16 cellular contexts compared by ENCODE assay signal in the genomic region with DNA sequence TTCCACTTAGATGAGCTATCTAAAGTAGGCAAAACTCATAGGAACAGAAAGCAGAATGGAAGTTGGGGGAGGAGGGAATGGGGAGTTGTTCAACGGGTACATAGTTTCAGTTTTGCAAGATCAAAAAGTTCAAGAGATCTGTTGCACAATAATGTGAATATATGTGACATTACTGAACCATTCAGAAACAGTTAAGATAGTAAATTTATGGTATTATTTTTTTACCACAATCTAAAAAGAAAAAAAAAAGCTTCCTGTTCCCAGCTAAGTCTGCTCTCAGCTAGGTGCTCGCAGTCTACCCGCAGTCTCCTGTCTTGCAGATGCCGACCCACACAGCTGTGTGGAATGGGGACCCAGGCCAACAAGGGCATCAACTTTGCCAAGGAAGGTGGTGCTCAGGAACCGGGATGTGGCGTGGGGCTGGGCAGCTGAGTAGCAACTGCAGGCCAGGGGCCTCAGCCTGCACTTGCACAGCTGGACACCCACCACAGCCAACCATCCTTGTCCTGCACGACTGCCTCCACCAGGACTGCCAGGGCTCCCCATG. TPM values are rescaled to one million over a fixed set of nuclear protein-coding genes. Genes with fewer than 3 reads are reported as not detected.
DNase-seq lines count a peak whose midpoint lies in the region; ATAC-seq and TF ChIP-seq lines count a peak whose summit lies in the region.
"Had no signal": no experiment of that assay in that cellular context is flagged by ENCODE, and none has a peak within 500 bp of the region (broad histone marks: within the 10 kb centered on the region; RNA-seq: fewer than 3 reads in every experiment).

No MANE protein-coding gene starts in this region.

- ATAC-seq in left ventricle myocardium superior, result no peak
- no peak for ATAC-seq in HG02981 (IDR thresholded peaks at IDR 0.05; ENCODE audit: unreplicated experiment)
- ATAC-seq: SK-N-SH treated with all-trans-retinoic acid at 6 μM for 48 hours had no signal

- peak; percentile 18 for DNase-seq in stimulated activated CD4-positive, alpha-beta T cell treated with anti-CD3 and anti-CD28 coated beads, Interleukin-15, amount 100 ng/mL, for 24 hours
- no peak for DNase-seq in stimulated activated CD4-positive, alpha-beta T cell treated with anti-CD3 and anti-CD28 coated beads, Interleukin-12 subunit alpha, Interleukin-12 subunit beta, amount 100 ng/mL, for 4 hours
- DNase-seq in activated CD4-positive, alpha-beta memory T cell treated with anti-CD3 and anti-CD28 coated beads for 36 hours, result no peak
- DNase-seq in fibroblast of villous mesenchyme (ENCODE audit: low read depth) (peak; percentile 72), GOT3 (lab: John Stamatoyannopoulos, UW) (no peak), left ventricle myocardium superior (no peak), NCI-H524 treated with DMSO at 0.1 percent for 48 hours (lab: John Stamatoyannopoulos, UW) (no peak)
- DNase-seq: BE2C; brain microvascular endothelial cell; MG63; NCI-H510A; ovary; stimulated activated CD4-positive, alpha-beta T cell treated with anti-CD3 and anti-CD28 coated beads, Interleukin-1b, Interleukin-23, amount 100 ng/mL, for 48 hours had no signal

- TF ChIP-seq CTCF in fibroblast of villous mesenchyme (IDR thresholded peaks at IDR 0.05; ENCODE audit: insufficient read depth, low read depth, low read length), result no peak

- H3K27ac Mint-ChIP-seq in activated CD4-positive, alpha-beta memory T cell treated with anti-CD3 and anti-CD28 coated beads for 36 hours, result no peak overlapping the region

- H3K9me3 Mint-ChIP-seq in activated CD4-positive, alpha-beta memory T cell treated with anti-CD3 and anti-CD28 coated beads for 36 hours, result no peaks in the 10 kb centered on the region

- POLR2A ChIA-PET in activated CD4-positive, alpha-beta memory T cell treated with anti-CD3 and anti-CD28 coated beads for 36 hours (lab: Charles Lee), result interaction anchor here (0.9 kb wide), 2 partner anchors 32 to 34 kb away, joined by 3 to 4 read pairs; no protein-coding TSS in a partner anchor

- peak overlapping the region; percentile 8 for H3K4me3 Mint-ChIP-seq in activated CD4-positive, alpha-beta memory T cell treated with anti-CD3 and anti-CD28 coated beads for 36 hours

- intact Hi-C loops in activated CD4-positive, alpha-beta memory T cell treated with anti-CD3 and anti-CD28 coated beads for 36 hours (cut with micrococcal nuclease), result no loop called here
- intact Hi-C loops in left ventricle myocardium superior (cut with micrococcal nuclease), result no loop called here

- CTCF ChIA-PET in activated CD4-positive, alpha-beta memory T cell treated with anti-CD3 and anti-CD28 coated beads for 36 hours (lab: Charles Lee), result interaction anchor here (0.9 to 1.6 kb wide), 3 partner anchors 12 to 30 kb away, joined by 3 read pairs; no protein-coding TSS in a partner anchor

- H3K27me3 Mint-ChIP-seq in activated CD4-positive, alpha-beta memory T cell treated with anti-CD3 and anti-CD28 coated beads for 36 hours, result no peaks in the 10 kb centered on the region

- H3K36me3 Mint-ChIP-seq in activated CD4-positive, alpha-beta memory T cell treated with anti-CD3 and anti-CD28 coated beads for 36 hours, result no peaks in the 10 kb centered on the region

- peak overlapping the region; percentile 19 for H3K4me3 ChIP-seq in fibroblast of villous mesenchyme (ENCODE audit: low read depth, low read length)
- H3K4me3 ChIP-seq: esophagus muscularis mucosa, MG63, ovary had no signal

- peaks cover 20% of the 10 kb centered on the region for H3K4me1 Mint-ChIP-seq in activated CD4-positive, alpha-beta memory T cell treated with anti-CD3 and anti-CD28 coated beads for 36 hours (ENCODE audit: low read depth)

RNA-seq across cellular contexts. Expression of a gene that starts 15.3 kb away (rescaled TPM):
- 10 to 100 TPM; 19.0 to 21.4 TPM for total RNA-seq in activated CD4-positive, alpha-beta memory T cell treated with anti-CD3 and anti-CD28 coated beads for 36 hours
- total RNA-seq in fibroblast of villous mesenchyme, result 75.1 and 91.5 TPM in 2 replicates
- 44.9 TPM for total RNA-seq in left ventricle myocardium superior

Comparison
In these comparisons a context has a peak if more than half of its experiments do, and no peak if none do; other contexts are left out.
1. DNase-seq: peak in stimulated activated CD4-positive, alpha-beta T cell treated with anti-CD3 and anti-CD28 coated beads, Interleukin-15, amount 100 ng/mL, for 24 hours (single experiment) and fibroblast of villous mesenchyme (single experiment); none in stimulated activated CD4-positive, alpha-beta T cell treated with anti-CD3 and anti-CD28 coated beads, Interleukin-12 subunit alpha, Interleukin-12 subunit beta, amount 100 ng/mL, for 4 hours (single experiment), activated CD4-positive, alpha-beta memory T cell treated with anti-CD3 and anti-CD28 coated beads for 36 hours (single experiment), GOT3 (single experiment), left ventricle myocardium superior (single experiment) and NCI-H524 treated with DMSO at 0.1 percent for 48 hours (single experiment).